In genomic region chr10:22713853-22714523, GRCh38 we compare ENCODE assay signal across 1 cellular context.
TF ChIP-seq lines count a peak whose summit lies in the region.

No MANE protein-coding gene starts in this region.

TF ChIP-seq in HEK293, 187 proteins besides CTCF, POLR2A, EP300 and RAD21 (continued from another document):
- TF ChIP-seq ZNF148 (tag by site-specific recombination; IDR thresholded peaks at IDR 0.05; ENCODE audit: borderline replicate concordance) = no peak
- TF ChIP-seq ZNF514 (tag by site-specific recombination; IDR thresholded peaks at IDR 0.05) = no peak
- TF ChIP-seq SCRT1 (tag by site-specific recombination; IDR thresholded peaks at IDR 0.05; ENCODE audit: borderline replicate concordance) = no peak
- no peak for TF ChIP-seq ZNF26 (tag by site-specific recombination; IDR thresholded peaks at IDR 0.05)
- no peak for TF ChIP-seq ZNF544 (tag by site-specific recombination; IDR thresholded peaks at IDR 0.05)
- TF ChIP-seq ZNF140 (tag by site-specific recombination; IDR thresholded peaks at IDR 0.05) = no peak
- TF ChIP-seq ZNF473 (tag by site-specific recombination; IDR thresholded peaks at IDR 0.05) = no peak
- TF ChIP-seq ZNF280D (tag by site-specific recombination; IDR thresholded peaks at IDR 0.05) = no peak
- no peak for TF ChIP-seq ZNF776 (tag by site-specific recombination; IDR thresholded peaks at IDR 0.05; ENCODE audit: borderline replicate concordance)
- TF ChIP-seq ZNF777 (tag by site-specific recombination; IDR thresholded peaks at IDR 0.05; ENCODE audit: borderline replicate concordance) = no peak
- TF ChIP-seq ZNF558 (tag by site-specific recombination; IDR thresholded peaks at IDR 0.05) = no peak
- no peak for TF ChIP-seq ZNF623 (tag by site-specific recombination; IDR thresholded peaks at IDR 0.05)
- TF ChIP-seq ZNF19 (tag by site-specific recombination; IDR thresholded peaks at IDR 0.05; ENCODE audit: low read depth) = no peak
